In the genomic region with DNA sequence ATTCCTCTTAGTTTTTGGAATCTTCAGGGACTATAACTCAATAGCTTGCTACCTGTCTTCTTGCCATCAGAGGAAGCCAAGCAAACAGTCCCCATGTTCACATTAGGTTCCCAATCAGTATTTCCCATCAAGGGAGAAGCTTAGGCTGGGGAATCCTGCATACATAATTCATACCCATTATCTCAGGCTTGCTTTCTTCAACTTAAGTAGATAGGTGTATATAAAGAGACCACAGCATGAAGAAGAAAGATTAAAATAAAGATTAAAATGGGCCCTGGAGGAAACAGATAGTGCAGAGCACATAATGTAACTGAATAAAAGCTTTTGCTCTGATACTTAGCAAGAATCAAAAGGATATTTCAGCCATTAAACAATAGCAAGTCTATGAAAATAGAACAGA, we compare ENCODE assay signal across 26 cellular contexts. TPM values are rescaled to one million over a fixed set of nuclear protein-coding genes. Genes with fewer than 3 reads are reported as not detected.
"Had no signal": no experiment of that assay in that cellular context is flagged by ENCODE, and none has a peak within 500 bp of the region (broad histone marks: within the 10 kb centered on the region; RNA-seq: fewer than 3 reads in every experiment).

No MANE protein-coding gene starts in this region.

- H3K27me3 ChIP-seq: SJSA1 had no signal

- H3K4me3 Mint-ChIP-seq: IgD-negative memory B cell had no signal

- H3K27ac Mint-ChIP-seq: IgD-negative memory B cell had no signal

- FAIRE-seq: HTR-8/SVneo, RCC 7860 had no signal

- H3K9me3 ChIP-seq: SJSA1 had no signal

- H3K4me1 Mint-ChIP-seq: IgD-negative memory B cell had no signal

- DNase-seq: Kasumi-1, KG1, MV-4-11, NCI-H1048, NCI-H1105, NCI-H1417, NCI-H1436 treated with DMSO at 0.1 percent for 48 hours, NCI-H1694, NCI-H2029, NCI-H2081 treated with DMSO at 0.1 percent for 48 hours, NCI-H2171, NCI-H226, NCI-H446, NCI-H510A, NCI-H524 treated with DMSO at 0.1 percent for 48 hours, NCI-H69, NCI-H774, Right ventricle myocardium superior, RPMI8226, SIG-M5 had no signal

- H3K4me3 ChIP-seq: SJSA1, SK-N-MC had no signal

- H3K36me3 ChIP-seq: SJSA1 had no signal

- H3K4me1 ChIP-seq: SJSA1 had no signal

- H3K27ac ChIP-seq: HL-60, SJSA1, SK-N-MC had no signal

RNA-seq across cellular contexts. Expression of a gene that starts 29.0 kb away (rescaled TPM):
- total RNA-seq: SJSA1 had no signal
- polyA plus RNA-seq: IgD-negative memory B cell had no signal
